ENCODE assay signal across 11 cellular contexts in genomic region chr14:61326847-61327246, GRCh38. TPM values are rescaled to one million over a fixed set of nuclear protein-coding genes. Genes with fewer than 3 reads are reported as not detected.
DNase-seq lines count a peak whose midpoint lies in the region; ATAC-seq and TF ChIP-seq lines count a peak whose summit lies in the region.
"Had no signal": no experiment of that assay in that cellular context is flagged by ENCODE, and none has a peak within 500 bp of the region (broad histone marks: within the 10 kb centered on the region; RNA-seq: fewer than 3 reads in every experiment).

No MANE protein-coding gene starts in this region.

- H3K27ac Mint-ChIP-seq in T-cell, result peak overlapping the region; percentile 95 to 96
- H3K27ac Mint-ChIP-seq: activated B cell treated with CpG ODN at 0.5 μM for 24 hours had no signal

- peak overlapping the region in 3 of 4 donors; percentile 57 to 70 (median 59) for H3K27ac ChIP-seq in gastroesophageal sphincter
- peak overlapping the region; percentile 58 for H3K27ac ChIP-seq in psoas muscle
- H3K27ac ChIP-seq: epithelial cell of prostate had no signal

- POLR2A ChIA-PET in T-cell (lab: Charles Lee), result interaction anchor here in 1 of 2 donors (0.8 to 1.1 kb wide), 3 partner anchors 9 to 77 kb away, joined by 3 to 4 read pairs (median 3); no protein-coding TSS in a partner anchor

- no peak for TF ChIP-seq EP300 in gastroesophageal sphincter (IDR thresholded peaks at IDR 0.05)

- TF ChIP-seq POLR2A in gastroesophageal sphincter (IDR thresholded peaks at IDR 0.05), result no peak

- intact Hi-C loops in psoas muscle (cut with DNase I), result loop anchor here in 1 of 2 donors (10.0 kb wide), 1 partner anchor 118 kb away; no protein-coding TSS in a partner anchor

- ATAC-seq in T-cell (replicated peaks in 1 of 4) (no peak), gastroesophageal sphincter (peak; percentile 90), psoas muscle (peak in 3 of 4 donors; percentile 63 to 66 (median 66))

- H3K36me3 ChIP-seq in gastroesophageal sphincter (no peaks in the 10 kb centered on the region), psoas muscle (ENCODE audit: insufficient read depth in 1 of 2, low read depth in 1 of 2) (no peaks in the 10 kb centered on the region)
- H3K36me3 ChIP-seq: HAP-1 had no signal

- no peaks in the 10 kb centered on the region for H3K27me3 Mint-ChIP-seq in T-cell

- H3K4me1 Mint-ChIP-seq in T-cell, result peaks cover 66 to 78% (median 67%) of the 10 kb centered on the region in 3 donors

- in situ Hi-C loops in KBM-7 (cut with MboI; ENCODE audit: low pct_unique_long_range_greater_than_20kb, low sequenced_read_pairs), result no loop called here

- H3K27me3 ChIP-seq in gastroesophageal sphincter (peaks cover 15% of the 10 kb centered on the region), psoas muscle (ENCODE audit: insufficient read depth in 3 of 3, low read length in 2 of 3) (peaks cover 0 to 6% (median 0%) of the 10 kb centered on the region in 3 donors)

- 11 to 39% methylated on average over 2 to 4 of the region's 4 CpGs for WGBS in gastroesophageal sphincter (ENCODE audit: low coverage in 1 of 2), 2 donors
- WGBS in psoas muscle, 3 donors, result 24 to 35% (median 34%) methylated on average over 4 of the region's 4 CpGs

- TF ChIP-seq CTCF in gastroesophageal sphincter (IDR thresholded peaks at IDR 0.05) (no peak), psoas muscle (IDR thresholded peaks at IDR 0.05) (no peak)

- H3K4me3 Mint-ChIP-seq in T-cell, result peak overlapping the region; percentile 98 to 99 (median 99)
- H3K4me3 Mint-ChIP-seq: activated B cell treated with CpG ODN at 0.5 μM for 24 hours had no signal

- DNase-seq in GDM1 (lab: John Stamatoyannopoulos, UW), result peak; percentile 29
- no peak for DNase-seq in T-cell
- DNase-seq in psoas muscle, result peak; percentile 52 to 76
- no peak for DNase-seq in KBM-7
- DNase-seq in GF-D8 (lab: John Stamatoyannopoulos, UW), result no peak
- DNase-seq in OCI-M2 (lab: John Stamatoyannopoulos, UW; ENCODE audit: unreplicated experiment), result no peak
- DNase-seq in central memory CD4-positive, alpha-beta T cell, result no peak
- DNase-seq: activated B cell treated with CpG ODN at 0.5 μM for 24 hours had no signal

- H3K4me1 ChIP-seq in gastroesophageal sphincter (peaks cover 0 to 8% (median 0%) of the 10 kb centered on the region in 3 donors), psoas muscle (no peaks in the 10 kb centered on the region)

- CTCF ChIA-PET in T-cell (lab: Charles Lee), result interaction anchor here in 1 of 2 donors (0.6 kb wide), 1 partner anchor 20 kb away, joined by 3 read pairs; no protein-coding TSS in a partner anchor

- no peaks in the 10 kb centered on the region for H3K9me3 Mint-ChIP-seq in T-cell
- H3K9me3 Mint-ChIP-seq: activated B cell treated with CpG ODN at 0.5 μM for 24 hours had no signal

- H3K9me3 ChIP-seq in gastroesophageal sphincter, result peaks cover 0 to 7% (median 0%) of the 10 kb centered on the region in 3 donors
- H3K9me3 ChIP-seq in psoas muscle, result peaks cover 7% of the 10 kb centered on the region
- H3K9me3 ChIP-seq: HAP-1 had no signal

- H3K4me3 ChIP-seq in gastroesophageal sphincter (no peak overlapping the region), psoas muscle (no peak overlapping the region)
- H3K4me3 ChIP-seq: HAP-1 had no signal

- peaks cover 55% of the 10 kb centered on the region for H3K36me3 Mint-ChIP-seq in T-cell

RNA-seq across cellular contexts. Expression of gene PRKCH, which starts 5.5 kb away (rescaled TPM):
- total RNA-seq in T-cell (100 to 1,000 TPM; 267 to 436 (median 326) TPM), gastroesophageal sphincter (10 to 100 TPM; 17.9 to 28.7 (median 25.0) TPM), psoas muscle (10 to 100 TPM; 11.1 to 17.9 (median 15.4) TPM)
- 1 to 10 TPM; 5.9 to 6.9 (median 6.2) TPM for polyA plus RNA-seq in psoas muscle

RNA-seq across cellular contexts. Expression of gene TMEM30B, which starts 45.7 kb away (rescaled TPM):
- total RNA-seq in T-cell (1 to 10 TPM; 2.1 to 8.6 (median 2.9) TPM), gastroesophageal sphincter (1 to 10 TPM; 1.6 to 4.8 (median 2.6) TPM), psoas muscle (1 to 10 TPM in 2 of 4 donors, under 1 TPM in 2; 0.80 to 2.0 (median 1.0) TPM)
- under 1 TPM; 0.30 to 0.33 (median 0.31) TPM for polyA plus RNA-seq in psoas muscle
- total RNA-seq: activated B cell treated with CpG ODN at 0.5 μM for 24 hours had no signal

Comparison
In these comparisons a context has a peak if more than half of its experiments do, and no peak if none do; other contexts are left out.
1. DNase-seq: peak in GDM1 (single experiment) and psoas muscle (2 of 2); none in T-cell (0 of 34), KBM-7 (single experiment), GF-D8 (single experiment), OCI-M2 (single experiment) and central memory CD4-positive, alpha-beta T cell (single experiment).
2. ATAC-seq: peak in gastroesophageal sphincter (single experiment) and psoas muscle (3 of 4); none in T-cell (0 of 4).
3. RNA of gene PRKCH, which starts 5.5 kb away (total RNA-seq): 267 to 436 TPM in T-cell; 17.9 to 28.7 TPM in gastroesophageal sphincter and 11.1 to 17.9 TPM in psoas muscle; every median in the first group is over 4 times any median in the second.